Comparison of ENCODE assay signal across 28 cellular contexts in the genomic region with DNA sequence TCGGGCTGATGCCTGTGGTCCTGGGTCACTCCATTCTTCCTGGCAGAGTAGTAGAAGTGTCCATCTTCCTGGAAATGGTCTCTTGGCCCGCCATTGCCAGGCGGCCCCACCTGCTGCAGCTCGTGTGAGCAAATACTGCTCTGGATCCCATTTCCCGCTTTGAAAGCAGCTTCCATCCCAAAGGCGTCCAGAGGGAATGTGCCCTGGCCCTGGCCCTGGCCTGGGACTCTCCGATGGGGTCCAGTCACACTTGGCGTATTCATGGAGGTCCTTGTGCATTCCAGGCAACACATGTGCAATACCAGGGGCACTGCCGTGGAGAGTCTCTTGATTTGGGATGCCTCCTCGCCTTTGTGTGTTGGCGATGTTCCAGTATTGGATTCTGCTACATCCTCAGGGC.
A peak's percentile ranks its signal among the peaks of the same experiment; 100 is the strongest.
DNase-seq lines count a peak whose midpoint lies in the region; ATAC-seq, FAIRE-seq and TF ChIP-seq lines count a peak whose summit lies in the region.
"Had no signal": no experiment of that assay in that cellular context is flagged by ENCODE, and none has a peak within 500 bp of the region (broad histone marks: within the 10 kb centered on the region; RNA-seq: fewer than 3 reads in every experiment).

No MANE protein-coding gene starts in this region.

- H3K9me3 ChIP-seq in BLaER1 = peaks cover 100% of the 10 kb centered on the region
- H3K9me3 ChIP-seq in adipocyte (ENCODE audit: control insufficient read depth, low read length) = peaks cover 100% of the 10 kb centered on the region
- peaks cover 90 to 100% of the 10 kb centered on the region in 2 donors for H3K9me3 ChIP-seq in kidney (ENCODE audit: control insufficient read depth in 1 of 2, low read length in 2 of 2)
- H3K9me3 ChIP-seq in spleen = peaks cover 66 to 100% (median 100%) of the 10 kb centered on the region in 8 donors
- H3K9me3 ChIP-seq in left lung = peaks cover 19 to 100% of the 10 kb centered on the region in 2 donors
- no peaks in the 10 kb centered on the region; the same call in 1 of the 2 replicates for H3K9me3 ChIP-seq in MG63

- DNase-seq in adipocyte (ENCODE audit: low read depth) (no peak), kidney (peak; percentile 39), spleen (peak; percentile 22), left lung (no peak), MG63 (no peak), NCI-H748 treated with DMSO at 0.1 percent for 48 hours (lab: John Stamatoyannopoulos, UW) (no peak), GM19239 (ENCODE audit: insufficient read length, low spot score) (no peak)
- DNase-seq: Caco-2; CD4-positive, CD25-positive, alpha-beta regulatory T cell; DMS 273 treated with DMSO at 0.1 percent for 48 hours; DMS79 treated with DMSO at 0.1 percent for 48 hours; IMR-90; NCI-H1105; NCI-H146; NCI-H2029 treated with DMSO at 0.1 percent for 48 hours; NCI-H2171; NCI-H345; NCI-H524; NCI-H82; OCI-M1 had no signal

- TF ChIP-seq CTCF in kidney (IDR thresholded peaks at IDR 0.05; ENCODE audit: borderline replicate concordance, extremely low read depth, insufficient read depth) = no peak
- no peak for TF ChIP-seq CTCF in spleen (IDR thresholded peaks at IDR 0.05 in 8 of 11, conservative IDR thresholded peaks at IDR 0.05 in 3 of 11)
- no peak for TF ChIP-seq CTCF in left lung (IDR thresholded peaks at IDR 0.05)

- no peak for ATAC-seq in left lung
- ATAC-seq: Right ventricle myocardium inferior had no signal

- no peaks in the 10 kb centered on the region for H4K20me1 ChIP-seq in BLaER1

- H3K4me2 ChIP-seq in BLaER1 = no peak overlapping the region
- H3K4me2 ChIP-seq: KMS-11 had no signal

- H3K4me1 ChIP-seq in BLaER1 = no peaks in the 10 kb centered on the region
- no peaks in the 10 kb centered on the region for H3K4me1 ChIP-seq in adipocyte (ENCODE audit: control insufficient read depth, insufficient read depth, low read length)
- H3K4me1 ChIP-seq in kidney (ENCODE audit: control insufficient read depth in 1 of 2, insufficient read depth in 1 of 2, low read depth in 1 of 2, low read length in 2 of 2) = no peaks in the 10 kb centered on the region
- H3K4me1 ChIP-seq in spleen = no peaks in the 10 kb centered on the region
- H3K4me1 ChIP-seq in left lung = no peaks in the 10 kb centered on the region
- H3K4me1 ChIP-seq: Caco-2, SJSA1 had no signal

- H3K27me3 ChIP-seq in BLaER1 = peaks cover 5% of the 10 kb centered on the region; the same call in 1 of the 2 replicates
- no peaks in the 10 kb centered on the region for H3K27me3 ChIP-seq in adipocyte (replicated peaks; ENCODE audit: control insufficient read depth, insufficient read depth, low read length)
- no peaks in the 10 kb centered on the region for H3K27me3 ChIP-seq in spleen (replicated peaks in 1 of 7)
- no peaks in the 10 kb centered on the region for H3K27me3 ChIP-seq in left lung
- no peaks in the 10 kb centered on the region for H3K27me3 ChIP-seq in MG63
- H3K27me3 ChIP-seq: SJSA1 had no signal

- H3K36me3 ChIP-seq in BLaER1 = peaks cover 100% of the 10 kb centered on the region
- peaks cover 100% of the 10 kb centered on the region for H3K36me3 ChIP-seq in adipocyte (ENCODE audit: control insufficient read depth, insufficient read depth, low read length, severe bottlenecking)
- H3K36me3 ChIP-seq in kidney (ENCODE audit: control insufficient read depth in 1 of 2, insufficient read depth in 2 of 2, low read length in 2 of 2) = peaks cover 90 to 100% of the 10 kb centered on the region in 2 donors
- peaks cover 34 to 100% (median 99%) of the 10 kb centered on the region in 6 donors for H3K36me3 ChIP-seq in spleen
- peaks cover 0 to 100% of the 10 kb centered on the region in 2 donors for H3K36me3 ChIP-seq in left lung
- H3K36me3 ChIP-seq in MG63 = no peaks in the 10 kb centered on the region

- TF ChIP-seq POLR2A in spleen (IDR thresholded peaks at IDR 0.05) = no peak

- H3K4me3 ChIP-seq in BLaER1 = peak overlapping the region; percentile 39
- peak overlapping the region; percentile 45 for H3K4me3 ChIP-seq in adipocyte (ENCODE audit: low read length)
- H3K4me3 ChIP-seq in kidney (ENCODE audit: low read length in 2 of 2) = no peak overlapping the region
- peak overlapping the region in 1 of 8 donors; percentile 36 for H3K4me3 ChIP-seq in spleen
- H3K4me3 ChIP-seq in left lung = no peak overlapping the region
- no peak overlapping the region for H3K4me3 ChIP-seq in MG63
- H3K4me3 ChIP-seq: SJSA1 had no signal

- 84 to 97% (median 89%) methylated on average over 6 to 11 of the region's 11 CpGs for WGBS in spleen, 5 donors

- no peak overlapping the region for H3K27ac ChIP-seq in BLaER1
- H3K27ac ChIP-seq in kidney (ENCODE audit: low read depth in 2 of 2, low read length in 2 of 2) = no peak overlapping the region
- no peak overlapping the region for H3K27ac ChIP-seq in spleen
- H3K27ac ChIP-seq in left lung = no peak overlapping the region
- H3K27ac ChIP-seq: KMS-11, SJSA1 had no signal

- H3K9ac ChIP-seq in BLaER1 = no peak overlapping the region
- no peak overlapping the region for H3K9ac ChIP-seq in adipocyte (ENCODE audit: low read length)
- no peak overlapping the region for H3K9ac ChIP-seq in kidney (ENCODE audit: low read length in 2 of 2)
- H3K9ac ChIP-seq: KMS-11 had no signal

- intact Hi-C loops in kidney (cut with DNase I) = no loop called here
- intact Hi-C loops in spleen (cut with DNase I; ENCODE audit: low total_unique reads) = no loop called here
- intact Hi-C loops in left lung (cut with DNase I) = no loop called here

- FAIRE-seq in kidney (lab: Jason Lieb, UNC) = no peak
- FAIRE-seq in GM19239 (lab: Jason Lieb, UNC) = no peak
- FAIRE-seq: A204.1, H54, HTR-8/SVneo, RCC 7860 had no signal

Comparison
In these comparisons a context has a peak if more than half of its experiments do, and no peak if none do; other contexts are left out.
1. H3K4me3 ChIP-seq: peak in BLaER1 (single experiment) and adipocyte (single experiment); none in kidney (0 of 2), left lung (0 of 2) and MG63 (single experiment).
2. DNase-seq: peak in kidney (single experiment) and spleen (single experiment); none in adipocyte (single experiment), left lung (0 of 2), MG63 (single experiment), NCI-H748 treated with DMSO at 0.1 percent for 48 hours (single experiment) and GM19239 (single experiment).